In the genomic region with DNA sequence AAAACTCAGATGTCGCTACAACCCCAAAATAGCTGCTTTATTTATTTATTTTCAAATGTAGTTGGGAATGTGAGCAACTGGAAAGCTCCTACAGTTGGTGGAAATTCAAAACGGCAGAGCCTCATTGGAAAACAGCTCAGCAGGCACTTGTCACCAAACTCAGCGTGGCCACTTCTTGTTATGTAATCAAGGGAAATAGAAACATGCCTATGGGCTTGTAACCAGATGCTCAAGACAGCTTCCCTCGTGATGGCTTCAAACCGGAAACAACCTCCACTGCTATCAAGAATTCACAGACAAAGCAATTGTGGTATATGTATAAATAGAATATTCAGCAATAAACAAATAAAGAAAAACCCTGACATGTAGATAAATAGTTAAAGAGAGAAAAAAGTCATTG, we compare ENCODE assay signal across 14 cellular contexts.
"Had no signal": no experiment of that assay in that cellular context is flagged by ENCODE, and none has a peak within 500 bp of the region (broad histone marks: within the 10 kb centered on the region; RNA-seq: fewer than 3 reads in every experiment).

No MANE protein-coding gene starts in this region.

- H3K9me3 ChIP-seq: left ventricle myocardium inferior, ovary, stomach, thoracic aorta had no signal

- H3K27ac ChIP-seq: epithelial cell of prostate, left ventricle myocardium inferior, ovary, skin epidermis, stomach, thoracic aorta had no signal

- H3K36me3 ChIP-seq: left ventricle myocardium inferior, ovary, stomach, thoracic aorta had no signal

- H3K27me3 ChIP-seq: ovary, stomach had no signal

- H3K4me3 ChIP-seq: left ventricle myocardium inferior, ovary, skin epidermis, stomach, thoracic aorta had no signal

- DNase-seq: activated CD4-positive, alpha-beta T cell treated with anti-CD3 and anti-CD28 coated beads, Interleukin-2, amount 50 U/mL, for 1 hour; activated gamma-delta T cell; activated T-cell treated with anti-CD3 and anti-CD28 coated beads for 4 hours; amygdala; effector memory CD4-positive, alpha-beta T cell; hippocampal formation; islet precursor cell; left ventricle myocardium inferior; ovary; stomach; T-helper 2 cell had no signal

- H3K4me1 ChIP-seq: left ventricle myocardium inferior, stomach had no signal
